ENCODE assay signal across 32 cellular contexts in the genomic region with DNA sequence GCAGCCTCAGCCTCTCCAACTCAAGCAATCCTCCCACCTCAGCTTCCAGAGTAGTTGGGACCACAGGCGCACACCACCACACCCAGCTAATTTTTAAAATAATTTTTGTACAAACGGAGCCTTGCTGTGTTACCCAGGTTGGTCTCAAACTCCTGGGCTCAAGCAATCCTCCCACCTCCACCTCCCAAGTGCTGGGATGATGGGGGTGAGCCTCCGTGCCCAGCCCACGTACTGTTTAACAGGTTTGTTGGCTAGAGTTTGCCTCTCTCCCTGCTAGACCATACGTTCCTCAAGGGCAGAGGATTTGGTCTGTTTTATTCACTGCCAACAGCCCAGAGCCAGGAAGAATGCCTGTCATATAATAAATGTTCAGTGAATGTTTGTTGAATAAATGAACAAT. TPM values are rescaled to one million over a fixed set of nuclear protein-coding genes. Genes with fewer than 3 reads are reported as not detected.
A peak's percentile ranks its signal among the peaks of the same experiment; 100 is the strongest.
DNase-seq lines count a peak whose midpoint lies in the region; ATAC-seq and TF ChIP-seq lines count a peak whose summit lies in the region.
"Had no signal": no experiment of that assay in that cellular context is flagged by ENCODE, and none has a peak within 500 bp of the region (broad histone marks: within the 10 kb centered on the region; RNA-seq: fewer than 3 reads in every experiment).

No MANE protein-coding gene starts in this region.

- 81 to 83% methylated on average over 5 of the region's 5 CpGs for WGBS in GM23248 (ENCODE audit: low coverage in 1 of 2, low lambda C conversion rate in 2 of 2, missing lambda C conversion rate in 2 of 2), 2 experiments

- H3K27ac Mint-ChIP-seq in activated CD4-positive, alpha-beta T cell treated with anti-CD3 and anti-CD28 coated beads, Interleukin-2, amount 10 ng/mL, durations not matched to agents 7 days and 5 days = peak overlapping the region; percentile 59
- peak overlapping the region; percentile 34 to 90 (median 55) for H3K27ac Mint-ChIP-seq in CD4-positive, alpha-beta memory T cell
- H3K27ac Mint-ChIP-seq in activated CD8-positive, alpha-beta T cell treated with anti-CD3 and anti-CD28 coated beads for 36 hours = peak overlapping the region; percentile 76
- peak overlapping the region in 4 of 6 donors; percentile 46 to 86 (median 54) for H3K27ac Mint-ChIP-seq in immature natural killer cell
- H3K27ac Mint-ChIP-seq: endodermal cell had no signal

- in situ Hi-C loops in GM23248 (cut with MboI) = no loop called here

- no peak overlapping the region for H3K27ac ChIP-seq in CD4-positive, alpha-beta memory T cell (ENCODE audit: low read depth, low read length)
- H3K27ac ChIP-seq in GM23248 = no peak overlapping the region
- H3K27ac ChIP-seq: A549, esophagus squamous epithelium, gastrocnemius medialis, HL-60, left ventricle myocardium inferior, ovary had no signal

- no peaks in the 10 kb centered on the region for H3K27me3 ChIP-seq in CD4-positive, alpha-beta memory T cell (ENCODE audit: insufficient read depth, low read length)
- no peaks in the 10 kb centered on the region for H3K27me3 ChIP-seq in GM23248 (replicated peaks; ENCODE audit: insufficient read depth)
- H3K27me3 ChIP-seq: gastrocnemius medialis, ovary had no signal

- POLR2A ChIA-PET in activated CD4-positive, alpha-beta T cell treated with anti-CD3 and anti-CD28 coated beads, Interleukin-2, amount 10 ng/mL, durations not matched to agents 7 days and 5 days (lab: Charles Lee) = no interaction called here
- POLR2A ChIA-PET in CD4-positive, alpha-beta memory T cell (lab: Charles Lee; ENCODE audit: partially characterized antibody) = interaction anchor here (7.7 kb wide), 1 partner anchor 27 kb away, joined by 127 read pairs; a partner anchor contains a TSS
- POLR2A ChIA-PET in activated CD8-positive, alpha-beta T cell treated with anti-CD3 and anti-CD28 coated beads for 36 hours (lab: Charles Lee) = interaction anchor here (1.7 to 2.9 kb wide), 2 partner anchors 22 to 25 kb away, joined by 11 to 24 read pairs; a partner anchor contains a TSS

- H4K20me1 ChIP-seq in GM23248 (ENCODE audit: insufficient read depth) = no peaks in the 10 kb centered on the region

- no peaks in the 10 kb centered on the region for H3K9me3 ChIP-seq in CD4-positive, alpha-beta memory T cell (ENCODE audit: control insufficient read depth in 1 of 2, low read length in 2 of 2)
- H3K9me3 ChIP-seq in GM23248 (ENCODE audit: low read depth) = no peaks in the 10 kb centered on the region
- H3K9me3 ChIP-seq: A549, esophagus squamous epithelium, gastrocnemius medialis, left ventricle myocardium inferior, ovary had no signal

- CTCF ChIA-PET in activated CD4-positive, alpha-beta T cell treated with anti-CD3 and anti-CD28 coated beads, Interleukin-2, amount 10 ng/mL, durations not matched to agents 7 days and 5 days (lab: Charles Lee) = interaction anchor here (1.8 to 1.9 kb wide), 2 partner anchors 15 to 26 kb away, joined by 6 to 8 read pairs; a partner anchor contains a TSS
- CTCF ChIA-PET in CD4-positive, alpha-beta memory T cell (lab: Charles Lee; ENCODE audit: partially characterized antibody) = interaction anchor here (1.5 kb wide), 1 partner anchor 26 kb away, joined by 7 read pairs; a partner anchor contains a TSS
- CTCF ChIA-PET in activated CD8-positive, alpha-beta T cell treated with anti-CD3 and anti-CD28 coated beads for 36 hours (lab: Charles Lee) = interaction anchor here (1.0 kb wide), 1 partner anchor 26 kb away, joined by 3 read pairs; no protein-coding TSS in a partner anchor

- no peaks in the 10 kb centered on the region for H3K79me2 ChIP-seq in GM23248 (ENCODE audit: insufficient read depth)

- no peak overlapping the region for H3K4me3 Mint-ChIP-seq in activated CD4-positive, alpha-beta T cell treated with anti-CD3 and anti-CD28 coated beads, Interleukin-2, amount 10 ng/mL, durations not matched to agents 7 days and 5 days
- no peak overlapping the region for H3K4me3 Mint-ChIP-seq in CD4-positive, alpha-beta memory T cell
- no peak overlapping the region for H3K4me3 Mint-ChIP-seq in activated CD8-positive, alpha-beta T cell treated with anti-CD3 and anti-CD28 coated beads for 36 hours
- H3K4me3 Mint-ChIP-seq in immature natural killer cell = no peak overlapping the region
- H3K4me3 Mint-ChIP-seq: endodermal cell had no signal

- H3K9me3 Mint-ChIP-seq in activated CD4-positive, alpha-beta T cell treated with anti-CD3 and anti-CD28 coated beads, Interleukin-2, amount 10 ng/mL, durations not matched to agents 7 days and 5 days = no peaks in the 10 kb centered on the region
- H3K9me3 Mint-ChIP-seq in CD4-positive, alpha-beta memory T cell = peaks cover 0 to 4% (median 0%) of the 10 kb centered on the region in 8 donors
- no peaks in the 10 kb centered on the region for H3K9me3 Mint-ChIP-seq in activated CD8-positive, alpha-beta T cell treated with anti-CD3 and anti-CD28 coated beads for 36 hours
- no peaks in the 10 kb centered on the region for H3K9me3 Mint-ChIP-seq in immature natural killer cell
- H3K9me3 Mint-ChIP-seq: endodermal cell, naive B cell had no signal

- no peak for TF ChIP-seq CTCF in activated CD8-positive, alpha-beta T cell treated with anti-CD3 and anti-CD28 coated beads for 36 hours (IDR thresholded peaks at IDR 0.05)

- peaks cover 1% of the 10 kb centered on the region for H3K36me3 Mint-ChIP-seq in activated CD4-positive, alpha-beta T cell treated with anti-CD3 and anti-CD28 coated beads, Interleukin-2, amount 10 ng/mL, durations not matched to agents 7 days and 5 days (ENCODE audit: low read depth)
- H3K36me3 Mint-ChIP-seq in CD4-positive, alpha-beta memory T cell = no peaks in the 10 kb centered on the region
- no peaks in the 10 kb centered on the region for H3K36me3 Mint-ChIP-seq in activated CD8-positive, alpha-beta T cell treated with anti-CD3 and anti-CD28 coated beads for 36 hours (ENCODE audit: low read depth)
- no peaks in the 10 kb centered on the region for H3K36me3 Mint-ChIP-seq in immature natural killer cell
- H3K36me3 Mint-ChIP-seq: naive B cell had no signal

- H3K4me1 Mint-ChIP-seq in activated CD4-positive, alpha-beta T cell treated with anti-CD3 and anti-CD28 coated beads, Interleukin-2, amount 10 ng/mL, durations not matched to agents 7 days and 5 days = peaks cover 94% of the 10 kb centered on the region
- peaks cover 40 to 82% (median 62%) of the 10 kb centered on the region in 4 donors for H3K4me1 Mint-ChIP-seq in CD4-positive, alpha-beta memory T cell
- H3K4me1 Mint-ChIP-seq in activated CD8-positive, alpha-beta T cell treated with anti-CD3 and anti-CD28 coated beads for 36 hours (ENCODE audit: low read depth) = peaks cover 75% of the 10 kb centered on the region
- H3K4me1 Mint-ChIP-seq in immature natural killer cell = peaks cover 55 to 67% of the 10 kb centered on the region in 2 donors
- H3K4me1 Mint-ChIP-seq: endodermal cell had no signal

- ATAC-seq in activated CD8-positive, alpha-beta T cell treated with anti-CD3 and anti-CD28 coated beads for 36 hours = no peak
- no peak for ATAC-seq in GM19397 (IDR thresholded peaks at IDR 0.05; ENCODE audit: unreplicated experiment)
- ATAC-seq: A549, HCT116 had no signal

- peaks cover 65% of the 10 kb centered on the region for H3K4me1 ChIP-seq in CD4-positive, alpha-beta memory T cell (ENCODE audit: insufficient read depth, low read length)
- peaks cover 3% of the 10 kb centered on the region; the same call in 1 of the 2 replicates for H3K4me1 ChIP-seq in GM23248 (ENCODE audit: insufficient read depth)
- H3K4me1 ChIP-seq: A549 had no signal

- H2AFZ ChIP-seq in GM23248 = no peak overlapping the region

- no peak for DNase-seq in activated CD4-positive, alpha-beta T cell treated with anti-CD3 and anti-CD28 coated beads, Interleukin-2, amount 10 ng/mL, durations not matched to agents 7 days and 5 days
- no peak for DNase-seq in activated CD4-positive, alpha-beta T cell treated with anti-CD3 and anti-CD28 coated beads for 4 hours
- DNase-seq in CD4-positive, alpha-beta memory T cell = no peak
- no peak for DNase-seq in activated CD8-positive, alpha-beta T cell treated with anti-CD3 and anti-CD28 coated beads for 36 hours
- DNase-seq in immature natural killer cell (no peak), CD1c-positive myeloid dendritic cell (ENCODE audit: extremely low spot score) (no peak), GM23248 (no peak)
- DNase-seq: activated T-cell treated with anti-CD3 and anti-CD28 coated beads, Interleukin-2, amount 50 U/mL, for 48 hours; cortex of kidney; endodermal cell; esophagus squamous epithelium; hippocampal formation; Kasumi-1; left ventricle myocardium inferior; naive B cell; NCI-H1048; NCI-H187; NCI-H524 treated with DMSO at 0.1 percent for 48 hours; ovary; SHP77 treated with DMSO at 0.1 percent for 48 hours; stimulated activated CD4-positive, alpha-beta T cell treated with anti-CD3 and anti-CD28 coated beads, Interleukin-2, amount 100 ng/mL, for 24 hours; SW 1271 had no signal

- no peaks in the 10 kb centered on the region for H3F3A ChIP-seq in GM23248 (ENCODE audit: insufficient read depth)

- no peak overlapping the region for H3K9ac ChIP-seq in GM23248

- no peaks in the 10 kb centered on the region for H3K36me3 ChIP-seq in CD4-positive, alpha-beta memory T cell (ENCODE audit: insufficient read depth, low read length)
- H3K36me3 ChIP-seq in GM23248 (ENCODE audit: low read depth) = no peaks in the 10 kb centered on the region
- H3K36me3 ChIP-seq: esophagus squamous epithelium, gastrocnemius medialis, left ventricle myocardium inferior, ovary had no signal

- no peak overlapping the region for H3K4me3 ChIP-seq in CD4-positive, alpha-beta memory T cell (ENCODE audit: low read length in 2 of 2)
- H3K4me3 ChIP-seq in GM23248 = no peak overlapping the region
- H3K4me3 ChIP-seq: A549, esophagus squamous epithelium, gastrocnemius medialis, left ventricle myocardium inferior, ovary, smooth muscle cell had no signal

- no peaks in the 10 kb centered on the region for H3K27me3 Mint-ChIP-seq in activated CD4-positive, alpha-beta T cell treated with anti-CD3 and anti-CD28 coated beads, Interleukin-2, amount 10 ng/mL, durations not matched to agents 7 days and 5 days
- H3K27me3 Mint-ChIP-seq in CD4-positive, alpha-beta memory T cell = no peaks in the 10 kb centered on the region
- no peaks in the 10 kb centered on the region for H3K27me3 Mint-ChIP-seq in activated CD8-positive, alpha-beta T cell treated with anti-CD3 and anti-CD28 coated beads for 36 hours
- H3K27me3 Mint-ChIP-seq in immature natural killer cell (ENCODE audit: low read depth in 3 of 3) = peaks cover 0 to 4% (median 3%) of the 10 kb centered on the region in 3 donors
- H3K27me3 Mint-ChIP-seq: naive B cell had no signal

- H3K9me2 ChIP-seq in GM23248 (ENCODE audit: insufficient read depth) = no peaks in the 10 kb centered on the region

- intact Hi-C loops in CD4-positive, alpha-beta memory T cell (cut with micrococcal nuclease) = no loop called here
- intact Hi-C loops in activated CD8-positive, alpha-beta T cell treated with anti-CD3 and anti-CD28 coated beads for 36 hours (cut with micrococcal nuclease) = no loop called here

- H3K4me2 ChIP-seq in GM23248 (ENCODE audit: unreplicated experiment) = no peak overlapping the region
- H3K4me2 ChIP-seq: A549, smooth muscle cell had no signal

RNA-seq across cellular contexts. Expression of a gene that starts 26.6 kb away (rescaled TPM):
- 100 to 1,000 TPM; 127 to 133 TPM for total RNA-seq in activated CD4-positive, alpha-beta T cell treated with anti-CD3 and anti-CD28 coated beads, Interleukin-2, amount 10 ng/mL, durations not matched to agents 7 days and 5 days
- 10 to 100 TPM; 14.7 to 16.7 TPM for total RNA-seq in CD4-positive, alpha-beta memory T cell
- 10 to 100 TPM; 17.6 to 37.8 TPM for polyA plus RNA-seq in CD4-positive, alpha-beta memory T cell
- 10 to 100 TPM; 75.7 to 75.8 TPM for total RNA-seq in activated CD8-positive, alpha-beta T cell treated with anti-CD3 and anti-CD28 coated beads for 36 hours
- polyA plus RNA-seq in immature natural killer cell = 10 to 100 TPM; 14.0 to 24.4 (median 14.5) TPM
- 1.4 and 2.0 TPM in 2 replicates for total RNA-seq in GM23248 (2014; rRNA removed; shearing (Covaris generic))
- polyA plus RNA-seq in GM23248 (2016; fragmentation: Nextera tagmentation; extraction: Ambion mirVana) = 1.6 and 2.3 TPM in 2 replicates

RNA-seq across cellular contexts. Expression of a gene that starts 39.7 kb away (rescaled TPM):
- not detected for total RNA-seq in activated CD4-positive, alpha-beta T cell treated with anti-CD3 and anti-CD28 coated beads, Interleukin-2, amount 10 ng/mL, durations not matched to agents 7 days and 5 days
- not detected for total RNA-seq in CD4-positive, alpha-beta memory T cell
- polyA plus RNA-seq in CD4-positive, alpha-beta memory T cell = not detected
- not detected for total RNA-seq in activated CD8-positive, alpha-beta T cell treated with anti-CD3 and anti-CD28 coated beads for 36 hours
- polyA plus RNA-seq in immature natural killer cell (not detected), GM23248 (2016; fragmentation: Nextera tagmentation; extraction: Ambion mirVana) (not detected in 2 replicates)
- total RNA-seq in GM23248 (2014; rRNA removed; shearing (Covaris generic)) = not detected in 2 replicates
- total RNA-seq: bronchial epithelial cell, Calu3, endodermal cell, esophagus squamous epithelium, gastrocnemius medialis, left ventricle myocardium inferior, ovary, smooth muscle cell, temporal lobe, urinary bladder had no signal
- polyA plus RNA-seq: A549, ovary, smooth muscle cell, urinary bladder had no signal

RNA-seq across cellular contexts. Expression of a gene that starts 44.0 kb away (rescaled TPM):
- total RNA-seq in activated CD4-positive, alpha-beta T cell treated with anti-CD3 and anti-CD28 coated beads, Interleukin-2, amount 10 ng/mL, durations not matched to agents 7 days and 5 days = not detected
- not detected for total RNA-seq in CD4-positive, alpha-beta memory T cell
- polyA plus RNA-seq in CD4-positive, alpha-beta memory T cell = not detected
- not detected for total RNA-seq in activated CD8-positive, alpha-beta T cell treated with anti-CD3 and anti-CD28 coated beads for 36 hours
- polyA plus RNA-seq in immature natural killer cell (not detected), GM23248 (2016; fragmentation: Nextera tagmentation; extraction: Ambion mirVana) (not detected in 2 replicates)
- not detected in 2 replicates for total RNA-seq in GM23248 (2014; rRNA removed; shearing (Covaris generic))
- total RNA-seq: bronchial epithelial cell, Calu3, endodermal cell, esophagus squamous epithelium, gastrocnemius medialis, left ventricle myocardium inferior, ovary, smooth muscle cell, temporal lobe, urinary bladder had no signal
- polyA plus RNA-seq: A549, ovary, smooth muscle cell, urinary bladder had no signal

RNA-seq across cellular contexts. Expression of a gene that starts 46.8 kb away (rescaled TPM):
- total RNA-seq in activated CD4-positive, alpha-beta T cell treated with anti-CD3 and anti-CD28 coated beads, Interleukin-2, amount 10 ng/mL, durations not matched to agents 7 days and 5 days = not detected
- not detected for total RNA-seq in CD4-positive, alpha-beta memory T cell
- not detected for polyA plus RNA-seq in CD4-positive, alpha-beta memory T cell
- total RNA-seq in activated CD8-positive, alpha-beta T cell treated with anti-CD3 and anti-CD28 coated beads for 36 hours = not detected
- not detected for polyA plus RNA-seq in immature natural killer cell
- not detected in 2 replicates for total RNA-seq in GM23248 (2014; rRNA removed; shearing (Covaris generic))
- polyA plus RNA-seq in GM23248 (2016; fragmentation: Nextera tagmentation; extraction: Ambion mirVana) = not detected in 2 replicates
- total RNA-seq: bronchial epithelial cell, Calu3, endodermal cell, esophagus squamous epithelium, gastrocnemius medialis, left ventricle myocardium inferior, ovary, smooth muscle cell, temporal lobe, urinary bladder had no signal
- polyA plus RNA-seq: A549, ovary, smooth muscle cell, urinary bladder had no signal

RNA-seq across cellular contexts. Expression of a gene that starts 51.7 kb away (rescaled TPM):
- total RNA-seq in activated CD4-positive, alpha-beta T cell treated with anti-CD3 and anti-CD28 coated beads, Interleukin-2, amount 10 ng/mL, durations not matched to agents 7 days and 5 days = not detected
- not detected for total RNA-seq in CD4-positive, alpha-beta memory T cell
- polyA plus RNA-seq in CD4-positive, alpha-beta memory T cell = not detected
- total RNA-seq in activated CD8-positive, alpha-beta T cell treated with anti-CD3 and anti-CD28 coated beads for 36 hours = not detected
- polyA plus RNA-seq in immature natural killer cell (not detected), GM23248 (2016; fragmentation: Nextera tagmentation; extraction: Ambion mirVana) (not detected in 2 replicates)
- total RNA-seq in GM23248 (2014; rRNA removed; shearing (Covaris generic)) = not detected in 2 replicates
- total RNA-seq: bronchial epithelial cell, Calu3, endodermal cell, esophagus squamous epithelium, gastrocnemius medialis, left ventricle myocardium inferior, ovary, smooth muscle cell, temporal lobe, urinary bladder had no signal
- polyA plus RNA-seq: A549, ovary, smooth muscle cell, urinary bladder had no signal

Comparison
In these comparisons a context has a peak if more than half of its experiments do, and no peak if none do; other contexts are left out.
1. RNA of a gene that starts 26.6 kb away (total RNA-seq): 127 to 133 TPM in activated CD4-positive, alpha-beta T cell treated with anti-CD3 and anti-CD28 coated beads, Interleukin-2, amount 10 ng/mL, durations not matched to agents 7 days and 5 days and 75.7 to 75.8 TPM in activated CD8-positive, alpha-beta T cell treated with anti-CD3 and anti-CD28 coated beads for 36 hours; 14.7 to 16.7 TPM in CD4-positive, alpha-beta memory T cell and 1.4 to 2.0 TPM in GM23248; every median in the first group is over 4 times any median in the second.
2. Peak in every context shown above with its lines, with median percentiles within 50 percentile points of each other: H3K27ac Mint-ChIP-seq.